8 cellular contexts compared by ENCODE assay signal in genomic region chr2:38602136-38602731, GRCh38. TPM values are rescaled to one million over a fixed set of nuclear protein-coding genes. Genes with fewer than 3 reads are reported as not detected.
DNase-seq lines count a peak whose midpoint lies in the region; ATAC-seq lines count a peak whose summit lies in the region.

No MANE protein-coding gene starts in this region.

- ATAC-seq in GM19438 (IDR thresholded peaks at IDR 0.05; ENCODE audit: low read depth, unreplicated experiment) = peak; percentile 18

- H3K4me1 ChIP-seq in ACC112 (ENCODE audit: control insufficient read depth, insufficient read depth, low read length, unreplicated experiment) (peaks cover 25% of the 10 kb centered on the region), HUES48 (ENCODE audit: control insufficient read depth, insufficient read depth, low read length) (peaks cover 32% of the 10 kb centered on the region), ectodermal cell (ENCODE audit: control insufficient read depth, insufficient read depth, low read length) (peaks cover 13% of the 10 kb centered on the region), mesodermal cell (ENCODE audit: control insufficient read depth, insufficient read depth, low read length, poor library complexity, severe bottlenecking) (peaks cover 16% of the 10 kb centered on the region)

- H3K36me3 Mint-ChIP-seq in stimulated activated naive CD8-positive, alpha-beta T cell treated with anti-CD3 and anti-CD28 coated beads, Interleukin-15, Interleukin-2, amounts not matched to agents 100 ng/mL and 50 ng/mL, for 24 hours (ENCODE audit: low read depth) = peaks cover 22% of the 10 kb centered on the region

- peak overlapping the region; percentile 81 for H3K27ac Mint-ChIP-seq in stimulated activated naive CD8-positive, alpha-beta T cell treated with anti-CD3 and anti-CD28 coated beads, Interleukin-15, Interleukin-2, amounts not matched to agents 100 ng/mL and 50 ng/mL, for 24 hours

- H2AFZ ChIP-seq in ACC112 (ENCODE audit: low read length, unreplicated experiment) = peak overlapping the region; percentile 77

- H3K36me3 ChIP-seq in ACC112 (ENCODE audit: insufficient read depth, low read length) (no peaks in the 10 kb centered on the region), HUES48 (ENCODE audit: control insufficient read depth, insufficient read depth, low read length) (no peaks in the 10 kb centered on the region), ectodermal cell (ENCODE audit: control insufficient read depth, insufficient read depth, low read length) (no peaks in the 10 kb centered on the region), mesodermal cell (ENCODE audit: control insufficient read depth, insufficient read depth, low read length) (no peaks in the 10 kb centered on the region)

- no peaks in the 10 kb centered on the region for H3K9me3 Mint-ChIP-seq in stimulated activated naive CD8-positive, alpha-beta T cell treated with anti-CD3 and anti-CD28 coated beads, Interleukin-15, Interleukin-2, amounts not matched to agents 100 ng/mL and 50 ng/mL, for 24 hours

- H3K27ac ChIP-seq in ACC112 (ENCODE audit: low read depth, low read length) (peak overlapping the region; percentile 66), HUES48 (ENCODE audit: low read depth, low read length) (peak overlapping the region; percentile 98), ectodermal cell (ENCODE audit: insufficient read depth, low read depth, low read length, poor library complexity, severe bottlenecking) (peak overlapping the region; percentile 96), mesodermal cell (ENCODE audit: low read depth, low read length, severe bottlenecking) (peak overlapping the region; percentile 93)

- peaks cover 55% of the 10 kb centered on the region for H3K4me1 Mint-ChIP-seq in stimulated activated naive CD8-positive, alpha-beta T cell treated with anti-CD3 and anti-CD28 coated beads, Interleukin-15, Interleukin-2, amounts not matched to agents 100 ng/mL and 50 ng/mL, for 24 hours (ENCODE audit: low read depth)

- peaks cover 53% of the 10 kb centered on the region for H3K79me2 ChIP-seq in ACC112 (ENCODE audit: control insufficient read depth, insufficient read depth, low read length, unreplicated experiment)

- peak overlapping the region; percentile 93 for H3K4me3 ChIP-seq in ACC112 (ENCODE audit: low read depth, low read length)
- peak overlapping the region; percentile 90 for H3K4me3 ChIP-seq in HUES48 (ENCODE audit: low read depth, low read length)
- peak overlapping the region; percentile 88 for H3K4me3 ChIP-seq in ectodermal cell (ENCODE audit: insufficient read depth, low read depth, low read length)
- H3K4me3 ChIP-seq in mesodermal cell (ENCODE audit: extremely low read depth, insufficient read depth, low read length, poor library complexity, severe bottlenecking) = peak overlapping the region; percentile 79

- H3K27me3 Mint-ChIP-seq in stimulated activated naive CD8-positive, alpha-beta T cell treated with anti-CD3 and anti-CD28 coated beads, Interleukin-15, Interleukin-2, amounts not matched to agents 100 ng/mL and 50 ng/mL, for 24 hours = no peaks in the 10 kb centered on the region

- WGBS in ectodermal cell, 2 experiments = 0% methylated on average over 74 of the region's 74 CpGs
- 1% methylated on average over 29 to 69 of the region's 74 CpGs for WGBS in mesodermal cell (ENCODE audit: insufficient coverage in 2 of 2), 2 experiments

- H3K9ac ChIP-seq in HUES48 (ENCODE audit: low read depth, low read length) = peak overlapping the region; percentile 90

- H3K27me3 ChIP-seq in ACC112 (ENCODE audit: insufficient read depth, low read length) = no peaks in the 10 kb centered on the region
- no peaks in the 10 kb centered on the region for H3K27me3 ChIP-seq in HUES48 (ENCODE audit: control insufficient read depth, insufficient read depth, low read length)
- no peaks in the 10 kb centered on the region for H3K27me3 ChIP-seq in ectodermal cell (ENCODE audit: control insufficient read depth, insufficient read depth, low read length, poor library complexity, severe bottlenecking)

- DNase-seq in activated CD4-positive, alpha-beta T cell treated with anti-CD3 and anti-CD28 coated beads, Interleukin-2, amount 50 U/mL, for 48 hours = peak; percentile 43 to 46
- DNase-seq in NCI-H1048 (lab: John Stamatoyannopoulos, UW) = no peak

- peak overlapping the region; percentile 96 for H3K4me3 Mint-ChIP-seq in stimulated activated naive CD8-positive, alpha-beta T cell treated with anti-CD3 and anti-CD28 coated beads, Interleukin-15, Interleukin-2, amounts not matched to agents 100 ng/mL and 50 ng/mL, for 24 hours

- H3K9me3 ChIP-seq in HUES48 (ENCODE audit: control insufficient read depth, insufficient read depth, low read length) (no peaks in the 10 kb centered on the region), ectodermal cell (ENCODE audit: control insufficient read depth, low read length) (no peaks in the 10 kb centered on the region), mesodermal cell (ENCODE audit: control insufficient read depth, low read length) (no peaks in the 10 kb centered on the region)

RNA-seq across cellular contexts. Expression of gene HNRNPLL, which starts 0.5 kb away (rescaled TPM):
- 68.4 TPM for polyA plus RNA-seq in ectodermal cell (2013, experiment 1 of 4)
- 58.9 TPM for polyA plus RNA-seq in ectodermal cell (2013, experiment 2 of 4)
- 57.1 TPM for polyA plus RNA-seq in ectodermal cell (2013, experiment 3 of 4)
- 62.8 TPM for polyA plus RNA-seq in ectodermal cell (2013, experiment 4 of 4)
- polyA plus RNA-seq in mesodermal cell (2013, experiment 1 of 2) = 66.8 TPM
- polyA plus RNA-seq in mesodermal cell (2013, experiment 2 of 2) = 70.1 TPM
